In the genomic region with DNA sequence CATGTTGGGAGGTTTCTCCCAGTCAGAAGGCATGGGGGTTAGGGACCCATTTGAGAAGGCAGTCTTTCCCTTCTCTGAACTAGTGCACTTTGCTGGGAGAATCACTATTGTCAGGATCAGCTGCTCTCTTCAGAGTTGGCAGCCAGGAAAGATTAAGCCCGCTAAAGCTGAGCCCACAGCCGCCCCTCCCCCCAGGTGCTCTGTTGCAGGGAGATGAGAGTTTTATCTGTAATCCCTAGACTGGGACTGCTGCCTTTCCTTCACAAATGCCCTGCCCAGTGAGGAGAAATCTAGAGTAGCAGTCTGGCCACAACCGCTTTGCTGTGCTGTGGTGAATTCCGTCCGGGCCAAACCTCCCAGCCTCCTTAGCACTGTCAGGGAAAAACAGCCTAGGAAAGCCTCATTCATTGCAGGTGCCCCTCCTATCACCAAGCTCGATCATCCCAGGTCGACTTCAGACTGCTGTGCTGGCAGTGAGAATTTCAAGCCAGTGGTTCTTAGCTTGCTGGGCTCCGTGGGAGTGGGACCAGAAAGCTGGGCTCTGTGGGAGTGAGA, we compare ENCODE assay signal across 1 cellular context.
TF ChIP-seq lines count a peak whose summit lies in the region.

No MANE protein-coding gene starts in this region.

TF ChIP-seq in WTC11, 78 proteins besides CTCF, POLR2A, EP300 and RAD21 (continued from another document):
- TF ChIP-seq, protein P1, sequence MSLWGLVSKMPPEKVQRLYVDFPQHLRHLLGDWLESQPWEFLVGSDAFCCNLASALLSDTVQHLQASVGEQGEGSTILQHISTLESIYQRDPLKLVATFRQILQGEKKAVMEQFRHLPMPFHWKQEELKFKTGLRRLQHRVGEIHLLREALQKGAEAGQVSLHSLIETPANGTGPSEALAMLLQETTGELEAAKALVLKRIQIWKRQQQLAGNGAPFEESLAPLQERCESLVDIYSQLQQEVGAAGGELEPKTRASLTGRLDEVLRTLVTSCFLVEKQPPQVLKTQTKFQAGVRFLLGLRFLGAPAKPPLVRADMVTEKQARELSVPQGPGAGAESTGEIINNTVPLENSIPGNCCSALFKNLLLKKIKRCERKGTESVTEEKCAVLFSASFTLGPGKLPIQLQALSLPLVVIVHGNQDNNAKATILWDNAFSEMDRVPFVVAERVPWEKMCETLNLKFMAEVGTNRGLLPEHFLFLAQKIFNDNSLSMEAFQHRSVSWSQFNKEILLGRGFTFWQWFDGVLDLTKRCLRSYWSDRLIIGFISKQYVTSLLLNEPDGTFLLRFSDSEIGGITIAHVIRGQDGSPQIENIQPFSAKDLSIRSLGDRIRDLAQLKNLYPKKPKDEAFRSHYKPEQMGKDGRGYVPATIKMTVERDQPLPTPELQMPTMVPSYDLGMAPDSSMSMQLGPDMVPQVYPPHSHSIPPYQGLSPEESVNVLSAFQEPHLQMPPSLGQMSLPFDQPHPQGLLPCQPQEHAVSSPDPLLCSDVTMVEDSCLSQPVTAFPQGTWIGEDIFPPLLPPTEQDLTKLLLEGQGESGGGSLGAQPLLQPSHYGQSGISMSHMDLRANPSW (CRISPR knock-in tag; conservative IDR thresholded peaks at IDR 0.05; ENCODE audit: low read depth): no peak
- TF ChIP-seq IRF2 (CRISPR knock-in tag; IDR thresholded peaks at IDR 0.05; ENCODE audit: borderline replicate concordance, low read depth): no peak
- TF ChIP-seq, protein P2, sequence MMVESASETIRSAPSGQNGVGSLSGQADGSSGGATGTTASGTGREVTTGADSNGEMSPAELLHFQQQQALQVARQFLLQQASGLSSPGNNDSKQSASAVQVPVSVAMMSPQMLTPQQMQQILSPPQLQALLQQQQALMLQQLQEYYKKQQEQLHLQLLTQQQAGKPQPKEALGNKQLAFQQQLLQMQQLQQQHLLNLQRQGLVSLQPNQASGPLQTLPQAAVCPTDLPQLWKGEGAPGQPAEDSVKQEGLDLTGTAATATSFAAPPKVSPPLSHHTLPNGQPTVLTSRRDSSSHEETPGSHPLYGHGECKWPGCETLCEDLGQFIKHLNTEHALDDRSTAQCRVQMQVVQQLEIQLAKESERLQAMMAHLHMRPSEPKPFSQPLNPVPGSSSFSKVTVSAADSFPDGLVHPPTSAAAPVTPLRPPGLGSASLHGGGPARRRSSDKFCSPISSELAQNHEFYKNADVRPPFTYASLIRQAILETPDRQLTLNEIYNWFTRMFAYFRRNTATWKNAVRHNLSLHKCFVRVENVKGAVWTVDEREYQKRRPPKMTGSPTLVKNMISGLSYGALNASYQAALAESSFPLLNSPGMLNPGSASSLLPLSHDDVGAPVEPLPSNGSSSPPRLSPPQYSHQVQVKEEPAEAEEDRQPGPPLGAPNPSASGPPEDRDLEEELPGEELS (CRISPR knock-in tag; IDR thresholded peaks at IDR 0.05): no peak
- no peak for TF ChIP-seq ATF1 (CRISPR knock-in tag; IDR thresholded peaks at IDR 0.05)
- TF ChIP-seq, protein P3, sequence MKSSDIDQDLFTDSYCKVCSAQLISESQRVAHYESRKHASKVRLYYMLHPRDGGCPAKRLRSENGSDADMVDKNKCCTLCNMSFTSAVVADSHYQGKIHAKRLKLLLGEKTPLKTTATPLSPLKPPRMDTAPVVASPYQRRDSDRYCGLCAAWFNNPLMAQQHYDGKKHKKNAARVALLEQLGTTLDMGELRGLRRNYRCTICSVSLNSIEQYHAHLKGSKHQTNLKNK (CRISPR knock-in tag; IDR thresholded peaks at IDR 0.05): no peak
- TF ChIP-seq, protein P4, sequence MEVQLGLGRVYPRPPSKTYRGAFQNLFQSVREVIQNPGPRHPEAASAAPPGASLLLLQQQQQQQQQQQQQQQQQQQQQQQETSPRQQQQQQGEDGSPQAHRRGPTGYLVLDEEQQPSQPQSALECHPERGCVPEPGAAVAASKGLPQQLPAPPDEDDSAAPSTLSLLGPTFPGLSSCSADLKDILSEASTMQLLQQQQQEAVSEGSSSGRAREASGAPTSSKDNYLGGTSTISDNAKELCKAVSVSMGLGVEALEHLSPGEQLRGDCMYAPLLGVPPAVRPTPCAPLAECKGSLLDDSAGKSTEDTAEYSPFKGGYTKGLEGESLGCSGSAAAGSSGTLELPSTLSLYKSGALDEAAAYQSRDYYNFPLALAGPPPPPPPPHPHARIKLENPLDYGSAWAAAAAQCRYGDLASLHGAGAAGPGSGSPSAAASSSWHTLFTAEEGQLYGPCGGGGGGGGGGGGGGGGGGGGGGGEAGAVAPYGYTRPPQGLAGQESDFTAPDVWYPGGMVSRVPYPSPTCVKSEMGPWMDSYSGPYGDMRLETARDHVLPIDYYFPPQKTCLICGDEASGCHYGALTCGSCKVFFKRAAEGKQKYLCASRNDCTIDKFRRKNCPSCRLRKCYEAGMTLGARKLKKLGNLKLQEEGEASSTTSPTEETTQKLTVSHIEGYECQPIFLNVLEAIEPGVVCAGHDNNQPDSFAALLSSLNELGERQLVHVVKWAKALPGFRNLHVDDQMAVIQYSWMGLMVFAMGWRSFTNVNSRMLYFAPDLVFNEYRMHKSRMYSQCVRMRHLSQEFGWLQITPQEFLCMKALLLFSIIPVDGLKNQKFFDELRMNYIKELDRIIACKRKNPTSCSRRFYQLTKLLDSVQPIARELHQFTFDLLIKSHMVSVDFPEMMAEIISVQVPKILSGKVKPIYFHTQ (CRISPR knock-in tag; IDR thresholded peaks at IDR 0.05): no peak
- no peak for TF ChIP-seq OVOL2 (CRISPR knock-in tag; IDR thresholded peaks at IDR 0.05; ENCODE audit: borderline replicate concordance)
- no peak for TF ChIP-seq TEAD4 (CRISPR knock-in tag; IDR thresholded peaks at IDR 0.05)
- no peak for TF ChIP-seq HMGA2 (CRISPR knock-in tag; IDR thresholded peaks at IDR 0.05)
- no peak for TF ChIP-seq ETV6 (CRISPR knock-in tag; IDR thresholded peaks at IDR 0.05)
TF ChIP-seq in WTC11: peak in this region for 0.
